In the genomic region with DNA sequence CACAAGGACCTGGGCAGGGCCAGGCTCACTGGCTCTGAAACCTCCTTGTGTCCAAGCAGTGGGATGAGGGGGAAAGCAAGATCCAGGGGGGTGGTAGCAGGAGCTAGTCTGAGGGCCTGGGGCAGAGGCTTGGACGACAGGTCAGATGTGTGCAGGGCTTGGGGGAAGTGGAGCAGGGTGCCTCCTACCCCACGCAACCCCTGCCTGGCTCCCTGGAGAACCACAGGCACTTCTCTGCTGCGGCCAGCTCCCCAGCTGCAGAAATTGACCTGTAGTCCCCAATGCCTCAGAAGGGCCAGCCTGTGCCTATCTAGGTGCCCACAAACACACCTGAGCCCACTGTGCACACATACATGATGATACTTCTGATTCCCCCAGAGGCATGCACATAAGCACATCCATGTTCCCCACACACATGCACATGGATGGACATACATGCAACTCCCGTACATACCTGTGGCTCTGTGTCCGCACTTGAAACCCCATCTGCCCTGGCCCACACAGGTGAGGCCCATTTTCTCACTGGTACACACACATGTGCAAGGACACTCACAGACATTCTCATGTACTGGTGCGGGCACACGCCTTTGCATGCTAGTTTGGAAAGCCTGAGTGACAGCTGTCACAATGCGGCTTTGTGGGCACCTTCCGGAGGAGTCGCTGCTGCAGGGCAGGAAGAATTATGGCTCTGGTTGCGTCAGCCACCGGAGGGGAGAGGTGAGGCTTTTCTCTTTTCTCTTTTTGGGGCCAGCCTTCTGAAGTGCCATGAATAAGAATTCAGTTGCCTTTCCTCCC, we compare ENCODE assay signal across 1 cellular context.
TF ChIP-seq lines count a peak whose summit lies in the region.

No MANE protein-coding gene starts in this region.

TF ChIP-seq in H1, 55 proteins besides CTCF, POLR2A, EP300 and RAD21 (continued from another document):
- TF ChIP-seq PHF8 (conservative IDR thresholded peaks at IDR 0.05; ENCODE audit: low read depth, low read length) = no peak
- no peak for TF ChIP-seq KDM5A (IDR thresholded peaks at IDR 0.05; ENCODE audit: low read length)
- TF ChIP-seq SIN3A (conservative IDR thresholded peaks at IDR 0.05 in 1 of 2, IDR thresholded peaks at IDR 0.05 in 1 of 2; ENCODE audit: low read depth in 1 of 2, low read length in 2 of 2) = no peak
- TF ChIP-seq JUN (IDR thresholded peaks at IDR 0.05; ENCODE audit: low read depth, low read length) = no peak
- no peak for TF ChIP-seq RBBP5 (IDR thresholded peaks at IDR 0.05; ENCODE audit: borderline replicate concordance, low read depth, low read length)
